Comparison of ENCODE assay signal across 40 cellular contexts in genomic region chr6:125216015-125216414, GRCh38.
"Had no signal": no experiment of that assay in that cellular context is flagged by ENCODE, and none has a peak within 500 bp of the region (broad histone marks: within the 10 kb centered on the region; RNA-seq: fewer than 3 reads in every experiment).

No MANE protein-coding gene starts in this region.

- FAIRE-seq: bronchial epithelial cell, TTC549 had no signal

- H3K4me3 Mint-ChIP-seq: activated CD4-positive, alpha-beta memory T cell treated with anti-CD3 and anti-CD28 coated beads, Interleukin-2, amount 10 ng/mL, durations not matched to agents 7 days and 5 days; activated CD4-positive, alpha-beta T cell treated with anti-CD3 and anti-CD28 coated beads for 36 hours; activated CD4-positive, alpha-beta T cell treated with anti-CD3 and anti-CD28 coated beads, Interleukin-2, amount 10 ng/mL, durations not matched to agents 7 days and 5 days; activated CD8-positive, alpha-beta memory T cell treated with anti-CD3 and anti-CD28 coated beads, Interleukin-2, amount 10 ng/mL, durations not matched to agents 7 days and 5 days; activated CD8-positive, alpha-beta T cell treated with anti-CD3 and anti-CD28 coated beads, Interleukin-2, amount 10 ng/mL, durations not matched to agents 7 days and 5 days; activated naive CD4-positive, alpha-beta T cell treated with anti-CD3 and anti-CD28 coated beads, Interleukin-2, amount 10 ng/mL, durations not matched to agents 7 days and 5 days; activated naive CD4-positive, alpha-beta T cell treated with anti-CD3 and anti-CD28 coated beads, Interleukin-2, amount 50 U/mL, for 24 hours; activated naive CD8-positive, alpha-beta T cell; activated naive CD8-positive, alpha-beta T cell treated with anti-CD3 and anti-CD28 coated beads, Interleukin-2, amount 10 ng/mL, durations not matched to agents 7 days and 5 days; activated naive CD8-positive, alpha-beta T cell treated with anti-CD3 and anti-CD28 coated beads, Interleukin-2, amount 50 U/mL, for 24 hours; activated T-cell treated with anti-CD3 and anti-CD28 coated beads, Interleukin-2, amount 50 U/mL, for 24 hours; brain; central memory CD8-positive, alpha-beta T cell; T-helper 1 cell treated with Interleukin-12 subunit alpha and Interleukin-12 subunit beta and Interleukin-4 antibody, amounts not matched to agents 30 μg/mL and 1 μg/mL, for 36 hours; T-helper 2 cell treated with Interferon-gamma antibody and Interleukin-4, amounts not matched to agents 5 μg/mL and 100 μg/mL, for 36 hours; WTC11 had no signal

- ATAC-seq: activated CD4-positive, alpha-beta T cell treated with anti-CD3 and anti-CD28 coated beads for 36 hours; activated CD4-positive, CD25-positive, alpha-beta regulatory T cell treated with anti-CD3 and anti-CD28 coated beads, Interleukin-2, amount 50 U/mL, for 24 hours; activated CD8-positive, alpha-beta memory T cell treated with anti-CD3 and anti-CD28 coated beads, Interleukin-2, amount 10 ng/mL, durations not matched to agents 7 days and 5 days; activated CD8-positive, alpha-beta T cell treated with anti-CD3 and anti-CD28 coated beads, Interleukin-2, amount 10 ng/mL, durations not matched to agents 7 days and 5 days; activated naive CD8-positive, alpha-beta T cell treated with anti-CD3 and anti-CD28 coated beads, Interleukin-2, amount 50 U/mL, for 24 hours; WTC11 had no signal

- H3K27ac ChIP-seq: ascending aorta, cardiac muscle cell, WERI-Rb-1 had no signal

- H3K4me3 ChIP-seq: ascending aorta, cardiac muscle cell had no signal

- H3K27ac Mint-ChIP-seq: activated CD4-positive, alpha-beta memory T cell treated with anti-CD3 and anti-CD28 coated beads, Interleukin-2, amount 10 ng/mL, durations not matched to agents 7 days and 5 days; activated CD4-positive, alpha-beta T cell treated with anti-CD3 and anti-CD28 coated beads for 36 hours; activated CD4-positive, alpha-beta T cell treated with anti-CD3 and anti-CD28 coated beads, Interleukin-2, amount 10 ng/mL, durations not matched to agents 7 days and 5 days; activated CD8-positive, alpha-beta memory T cell treated with anti-CD3 and anti-CD28 coated beads, Interleukin-2, amount 10 ng/mL, durations not matched to agents 7 days and 5 days; activated CD8-positive, alpha-beta T cell treated with anti-CD3 and anti-CD28 coated beads, Interleukin-2, amount 10 ng/mL, durations not matched to agents 7 days and 5 days; activated naive CD4-positive, alpha-beta T cell treated with anti-CD3 and anti-CD28 coated beads, Interleukin-2, amount 10 ng/mL, durations not matched to agents 7 days and 5 days; activated naive CD4-positive, alpha-beta T cell treated with anti-CD3 and anti-CD28 coated beads, Interleukin-2, amount 50 U/mL, for 24 hours; activated naive CD8-positive, alpha-beta T cell; activated naive CD8-positive, alpha-beta T cell treated with anti-CD3 and anti-CD28 coated beads, Interleukin-2, amount 10 ng/mL, durations not matched to agents 7 days and 5 days; activated naive CD8-positive, alpha-beta T cell treated with anti-CD3 and anti-CD28 coated beads, Interleukin-2, amount 50 U/mL, for 24 hours; activated T-cell treated with anti-CD3 and anti-CD28 coated beads, Interleukin-2, amount 50 U/mL, for 24 hours; activated T-helper 2 cell treated with anti-CD3 and anti-CD28 coated beads, Interferon-gamma antibody, Interleukin-2, Interleukin-4, amounts not matched to agents 10 μg/mL and 5 μg/mL and 100 μg/mL, durations not matched to agents 14 hours and 24 hours and 36 hours; T-helper 1 cell treated with Interleukin-12 subunit alpha and Interleukin-12 subunit beta and Interleukin-4 antibody, amounts not matched to agents 30 μg/mL and 1 μg/mL, for 36 hours; T-helper 2 cell treated with Interferon-gamma antibody and Interleukin-4, amounts not matched to agents 5 μg/mL and 100 μg/mL, for 36 hours; WTC11 had no signal

- DNase-seq: activated CD4-positive, alpha-beta memory T cell treated with anti-CD3 and anti-CD28 coated beads, Interleukin-2, amount 10 ng/mL, durations not matched to agents 7 days and 5 days; activated CD4-positive, alpha-beta T cell treated with anti-CD3 and anti-CD28 coated beads for 1 hour; activated CD4-positive, alpha-beta T cell treated with anti-CD3 and anti-CD28 coated beads for 36 hours; activated CD4-positive, alpha-beta T cell treated with anti-CD3 and anti-CD28 coated beads for 48 hours; activated CD4-positive, alpha-beta T cell treated with anti-CD3 and anti-CD28 coated beads, Interleukin-2, amount 10 ng/mL, durations not matched to agents 7 days and 5 days; activated CD4-positive, alpha-beta T cell treated with anti-CD3 and anti-CD28 coated beads, Interleukin-2, amount 50 U/mL, for 48 hours; activated CD4-positive, CD25-positive, alpha-beta regulatory T cell; activated CD8-positive, alpha-beta memory T cell treated with anti-CD3 and anti-CD28 coated beads for 24 hours; activated CD8-positive, alpha-beta memory T cell treated with anti-CD3 and anti-CD28 coated beads, Interleukin-2, amount 10 ng/mL, durations not matched to agents 7 days and 5 days; activated CD8-positive, alpha-beta memory T cell treated with anti-CD3 and anti-CD28 coated beads, Interleukin-2, amount 50 U/mL, for 48 hours; activated CD8-positive, alpha-beta T cell treated with anti-CD3 and anti-CD28 coated beads, Interleukin-2, amount 10 ng/mL, durations not matched to agents 7 days and 5 days; activated effector memory CD4-positive, alpha-beta T cell treated with Interleukin-2 at 50 U/mL for 16 hours; activated gamma-delta T cell; activated naive CD4-positive, alpha-beta T cell treated with anti-CD3 and anti-CD28 coated beads, Interleukin-2, amount 10 ng/mL, durations not matched to agents 7 days and 5 days; activated naive CD4-positive, alpha-beta T cell treated with Interleukin-2 at 50 U/mL for 16 hours; activated naive CD8-positive, alpha-beta T cell treated with anti-CD3 and anti-CD28 coated beads, Interleukin-2, amount 10 ng/mL, durations not matched to agents 7 days and 5 days; activated naive CD8-positive, alpha-beta T cell treated with anti-CD3 and anti-CD28 coated beads, Interleukin-2, amount 50 U/mL, for 24 hours; activated T-cell treated with anti-CD3 and anti-CD28 coated beads, Interleukin-2, amount 50 U/mL, for 24 hours; activated T-cell treated with anti-CD3 and anti-CD28 coated beads, Interleukin-2, amount 50 U/mL, for 48 hours; amygdala; anterior cingulate cortex; caudate nucleus; cerebellar nuclear complex; T-helper 1 cell; T-helper 2 cell; T-helper 9 cell; WERI-Rb-1 had no signal

- H3K9me3 ChIP-seq: ascending aorta had no signal

- H3K4me1 Mint-ChIP-seq: activated CD4-positive, alpha-beta memory T cell treated with anti-CD3 and anti-CD28 coated beads, Interleukin-2, amount 10 ng/mL, durations not matched to agents 7 days and 5 days; activated CD4-positive, alpha-beta T cell treated with anti-CD3 and anti-CD28 coated beads for 36 hours; activated CD4-positive, alpha-beta T cell treated with anti-CD3 and anti-CD28 coated beads, Interleukin-2, amount 10 ng/mL, durations not matched to agents 7 days and 5 days; activated CD8-positive, alpha-beta memory T cell treated with anti-CD3 and anti-CD28 coated beads, Interleukin-2, amount 10 ng/mL, durations not matched to agents 7 days and 5 days; activated naive CD4-positive, alpha-beta T cell treated with anti-CD3 and anti-CD28 coated beads, Interleukin-2, amount 10 ng/mL, durations not matched to agents 7 days and 5 days; activated naive CD4-positive, alpha-beta T cell treated with anti-CD3 and anti-CD28 coated beads, Interleukin-2, amount 50 U/mL, for 24 hours; activated naive CD8-positive, alpha-beta T cell treated with anti-CD3 and anti-CD28 coated beads, Interleukin-2, amount 10 ng/mL, durations not matched to agents 7 days and 5 days; activated naive CD8-positive, alpha-beta T cell treated with anti-CD3 and anti-CD28 coated beads, Interleukin-2, amount 50 U/mL, for 24 hours; central memory CD8-positive, alpha-beta T cell had no signal

- H3K27me3 ChIP-seq: ascending aorta, cardiac muscle cell had no signal

- H3K36me3 Mint-ChIP-seq: activated CD8-positive, alpha-beta memory T cell treated with anti-CD3 and anti-CD28 coated beads, Interleukin-2, amount 10 ng/mL, durations not matched to agents 7 days and 5 days; activated naive CD4-positive, alpha-beta T cell treated with anti-CD3 and anti-CD28 coated beads, Interleukin-2, amount 10 ng/mL, durations not matched to agents 7 days and 5 days; activated naive CD4-positive, alpha-beta T cell treated with anti-CD3 and anti-CD28 coated beads, Interleukin-2, amount 50 U/mL, for 24 hours; activated naive CD8-positive, alpha-beta T cell; activated naive CD8-positive, alpha-beta T cell treated with anti-CD3 and anti-CD28 coated beads, Interleukin-2, amount 10 ng/mL, durations not matched to agents 7 days and 5 days; brain; WTC11 had no signal

- H3K36me3 ChIP-seq: ascending aorta, cardiac muscle cell, WERI-Rb-1 had no signal

- H3K9me3 Mint-ChIP-seq: activated CD4-positive, alpha-beta memory T cell treated with anti-CD3 and anti-CD28 coated beads, Interleukin-2, amount 10 ng/mL, durations not matched to agents 7 days and 5 days; activated CD4-positive, alpha-beta T cell treated with anti-CD3 and anti-CD28 coated beads, Interleukin-2, amount 10 ng/mL, durations not matched to agents 7 days and 5 days; activated naive CD4-positive, alpha-beta T cell treated with anti-CD3 and anti-CD28 coated beads, Interleukin-2, amount 10 ng/mL, durations not matched to agents 7 days and 5 days; activated naive CD4-positive, alpha-beta T cell treated with anti-CD3 and anti-CD28 coated beads, Interleukin-2, amount 50 U/mL, for 24 hours; activated naive CD8-positive, alpha-beta T cell treated with anti-CD3 and anti-CD28 coated beads, Interleukin-2, amount 10 ng/mL, durations not matched to agents 7 days and 5 days; activated naive CD8-positive, alpha-beta T cell treated with anti-CD3 and anti-CD28 coated beads, Interleukin-2, amount 50 U/mL, for 24 hours; activated T-cell treated with anti-CD3 and anti-CD28 coated beads, Interleukin-2, amount 50 U/mL, for 24 hours; activated T-helper 2 cell treated with anti-CD3 and anti-CD28 coated beads, Interferon-gamma antibody, Interleukin-2, Interleukin-4, amounts not matched to agents 10 μg/mL and 5 μg/mL and 100 μg/mL, durations not matched to agents 14 hours and 24 hours and 36 hours; brain; central memory CD8-positive, alpha-beta T cell; T-helper 1 cell treated with Interleukin-12 subunit alpha and Interleukin-12 subunit beta and Interleukin-4 antibody, amounts not matched to agents 30 μg/mL and 1 μg/mL, for 36 hours; T-helper 2 cell treated with Interferon-gamma antibody and Interleukin-4, amounts not matched to agents 5 μg/mL and 100 μg/mL, for 36 hours; WTC11 had no signal
